Comparison of ENCODE assay signal across 8 cellular contexts in the genomic region with DNA sequence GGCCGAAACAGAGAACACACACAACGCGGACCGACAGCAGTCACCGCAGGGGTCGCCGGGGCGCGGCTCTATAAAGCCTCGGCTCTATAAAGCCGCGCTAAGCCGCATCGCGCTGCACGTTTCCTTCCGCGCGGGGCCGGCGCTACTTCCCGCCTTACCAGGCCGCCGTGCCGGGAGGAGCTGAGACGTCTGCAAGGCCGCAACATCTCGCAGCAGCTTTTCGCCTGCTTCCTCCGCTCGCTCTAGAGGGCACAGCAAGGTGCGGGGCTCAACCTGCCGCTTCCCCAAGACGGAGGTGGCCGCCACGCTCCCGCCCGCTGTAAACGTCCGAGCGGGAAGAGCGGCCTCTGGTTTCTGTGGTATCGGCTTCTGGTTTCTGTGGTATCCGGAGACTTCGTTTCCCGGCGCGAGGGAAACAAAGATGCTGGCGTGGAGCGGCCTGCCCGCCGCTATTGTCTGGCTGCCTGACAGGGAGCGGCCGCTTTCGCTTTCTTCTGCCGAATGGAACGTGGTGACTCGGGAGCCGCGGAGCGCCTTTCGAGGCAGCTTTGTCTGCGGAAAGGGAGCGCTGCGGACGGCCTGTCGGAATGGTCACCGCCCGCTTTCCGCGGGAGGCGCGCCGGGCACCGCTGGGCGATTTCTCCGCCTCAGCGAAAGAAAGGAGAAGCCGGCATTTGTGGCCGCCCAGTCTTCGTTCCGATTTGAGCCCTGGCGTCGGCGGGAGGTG.
DNase-seq lines count a peak whose midpoint lies in the region; ATAC-seq, FAIRE-seq and TF ChIP-seq lines count a peak whose summit lies in the region.

No MANE protein-coding gene starts in this region.

- no peaks in the 10 kb centered on the region for H3K27me3 ChIP-seq in liver (ENCODE audit: control insufficient read depth in 4 of 4, insufficient read depth in 4 of 4, low read length in 3 of 4)

- WGBS in A549 (ENCODE audit: missing lambda C conversion rate): 44% methylated on average over 78 of the region's 85 CpGs
- whole genome bisulfite sequencing in liver: under 1% methylated on average over 85 of the region's 85 CpGs

- no peak for TF ChIP-seq EP300 in A549 (IDR thresholded peaks at IDR 0.05)

- TF ChIP-seq CTCF in A549 (IDR thresholded peaks at IDR 0.05) (no peak), liver (IDR thresholded peaks at IDR 0.05; ENCODE audit: low read depth, low read length, missing input control) (no peak)

- H3K4me1 ChIP-seq in A549 (peaks cover 24% of the 10 kb centered on the region), liver (ENCODE audit: control insufficient read depth in 4 of 4, insufficient read depth in 4 of 4, low read length in 3 of 4) (peaks cover 0 to 15% (median 10%) of the 10 kb centered on the region in 4 donors)

- H3K9ac ChIP-seq in liver (ENCODE audit: low read depth in 1 of 2, low read length in 2 of 2): peak overlapping the region; percentile 66 to 76

- ATAC-seq in A549 (peak; percentile 70 to 76), GM18499 (IDR thresholded peaks at IDR 0.05; ENCODE audit: insufficient read depth, unreplicated experiment) (peak; percentile 83), HG02938 (IDR thresholded peaks at IDR 0.05; ENCODE audit: unreplicated experiment) (peak; percentile 74)

- no peaks in the 10 kb centered on the region for H3K36me3 ChIP-seq in liver (ENCODE audit: control insufficient read depth in 4 of 4, insufficient read depth in 3 of 4, low read depth in 1 of 4, low read length in 3 of 4)

- DNase-seq in A549 (ENCODE audit: low read depth in 1 of 2, low spot score in 1 of 2) (peak in 1 of 2 experiments; percentile 78), NCI-H2196 (lab: John Stamatoyannopoulos, UW; ENCODE audit: unreplicated experiment) (peak; percentile 53), dermis microvascular lymphatic vessel endothelial cell (ENCODE audit: low read depth in 2 of 2) (peak; percentile 83 to 92)
- DNase-seq in activated CD4-positive, alpha-beta T cell treated with anti-CD3 and anti-CD28 coated beads, Interleukin-2, amount 50 U/mL, for 4 hours: peak; percentile 90
- peak; percentile 76 to 80 for DNase-seq in stimulated activated CD4-positive, alpha-beta T cell treated with anti-CD3 and anti-CD28 coated beads, Interleukin-2, amount 100 ng/mL, for 48 hours

- H3K4me3 ChIP-seq in A549: peak overlapping the region; percentile 48
- peak overlapping the region; percentile 75 to 88 (median 76) for H3K4me3 ChIP-seq in liver (ENCODE audit: low read depth in 1 of 3, low read length in 3 of 3)

- no peak for TF ChIP-seq POLR2A in A549 (IDR thresholded peaks at IDR 0.05; ENCODE audit: low read length)

- FAIRE-seq in A549 (lab: Jason Lieb, UNC): no peak

- H3K9me3 ChIP-seq in A549 (no peaks in the 10 kb centered on the region), liver (ENCODE audit: control insufficient read depth in 4 of 4, low read length in 3 of 4) (no peaks in the 10 kb centered on the region)

- POLR2A ChIA-PET in A549 (lab: Yijun Ruan, JAX): no interaction called here

- TF ChIP-seq RAD21 in A549 (conservative IDR thresholded peaks at IDR 0.05 in 1 of 2, IDR thresholded peaks at IDR 0.05 in 1 of 2): no peak
- TF ChIP-seq RAD21 in liver (IDR thresholded peaks at IDR 0.05): peak in 1 of 2 donors; percentile 37

- CTCF ChIA-PET in A549 (lab: Yijun Ruan, JAX): interaction anchor here (0.7 kb wide), 2 partner anchors 11 to 159 kb away, joined by 3 to 4 read pairs; no protein-coding TSS in a partner anchor

- H3K4me2 ChIP-seq in A549: peak overlapping the region; percentile 68

- H3K27ac ChIP-seq in A549 (peak overlapping the region; percentile 70 to 81), liver (ENCODE audit: low read depth in 1 of 2, low read length in 2 of 2) (peak overlapping the region; percentile 85 to 87)

TF ChIP-seq in A549, 52 proteins besides CTCF, POLR2A, EP300 and RAD21:
- TF ChIP-seq, protein P1, sequence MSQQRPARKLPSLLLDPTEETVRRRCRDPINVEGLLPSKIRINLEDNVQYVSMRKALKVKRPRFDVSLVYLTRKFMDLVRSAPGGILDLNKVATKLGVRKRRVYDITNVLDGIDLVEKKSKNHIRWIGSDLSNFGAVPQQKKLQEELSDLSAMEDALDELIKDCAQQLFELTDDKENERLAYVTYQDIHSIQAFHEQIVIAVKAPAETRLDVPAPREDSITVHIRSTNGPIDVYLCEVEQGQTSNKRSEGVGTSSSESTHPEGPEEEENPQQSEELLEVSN (IDR thresholded peaks at IDR 0.05; ENCODE audit: borderline replicate concordance, low read depth): peak; percentile 95
- TF ChIP-seq BHLHE40 (IDR thresholded peaks at IDR 0.05; ENCODE audit: low read depth, low read length) (no peak), HOXB5 (CRISPR knock-in tag; IDR thresholded peaks at IDR 0.05) (0 out of 2 replicates have a peak, but pooled peaks have one; percentile 13), CHD4 (IDR thresholded peaks at IDR 0.05; ENCODE audit: borderline replicate concordance) (no peak), ZFP36 (IDR thresholded peaks at IDR 0.05; ENCODE audit: borderline replicate concordance, partially characterized antibody) (no peak), KDM1A (IDR thresholded peaks at IDR 0.05; ENCODE audit: low read depth) (no peak)
- TF ChIP-seq, protein P2, sequence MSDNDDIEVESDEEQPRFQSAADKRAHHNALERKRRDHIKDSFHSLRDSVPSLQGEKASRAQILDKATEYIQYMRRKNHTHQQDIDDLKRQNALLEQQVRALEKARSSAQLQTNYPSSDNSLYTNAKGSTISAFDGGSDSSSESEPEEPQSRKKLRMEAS (IDR thresholded peaks at IDR 0.05): peak; percentile 82
- TF ChIP-seq, protein P3, sequence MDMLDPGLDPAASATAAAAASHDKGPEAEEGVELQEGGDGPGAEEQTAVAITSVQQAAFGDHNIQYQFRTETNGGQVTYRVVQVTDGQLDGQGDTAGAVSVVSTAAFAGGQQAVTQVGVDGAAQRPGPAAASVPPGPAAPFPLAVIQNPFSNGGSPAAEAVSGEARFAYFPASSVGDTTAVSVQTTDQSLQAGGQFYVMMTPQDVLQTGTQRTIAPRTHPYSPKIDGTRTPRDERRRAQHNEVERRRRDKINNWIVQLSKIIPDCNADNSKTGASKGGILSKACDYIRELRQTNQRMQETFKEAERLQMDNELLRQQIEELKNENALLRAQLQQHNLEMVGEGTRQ (IDR thresholded peaks at IDR 0.05): no peak

TF ChIP-seq in liver, 16 proteins besides CTCF, POLR2A, EP300 and RAD21 (continues in another document):
- TF ChIP-seq JUND (IDR thresholded peaks at IDR 0.05): no peak
- no peak for TF ChIP-seq FOXA1 (IDR thresholded peaks at IDR 0.05)
- no peak for TF ChIP-seq FOXA2 (IDR thresholded peaks at IDR 0.05)
- TF ChIP-seq YY1 (IDR thresholded peaks at IDR 0.05): peak; percentile 10
- TF ChIP-seq, protein P4, sequence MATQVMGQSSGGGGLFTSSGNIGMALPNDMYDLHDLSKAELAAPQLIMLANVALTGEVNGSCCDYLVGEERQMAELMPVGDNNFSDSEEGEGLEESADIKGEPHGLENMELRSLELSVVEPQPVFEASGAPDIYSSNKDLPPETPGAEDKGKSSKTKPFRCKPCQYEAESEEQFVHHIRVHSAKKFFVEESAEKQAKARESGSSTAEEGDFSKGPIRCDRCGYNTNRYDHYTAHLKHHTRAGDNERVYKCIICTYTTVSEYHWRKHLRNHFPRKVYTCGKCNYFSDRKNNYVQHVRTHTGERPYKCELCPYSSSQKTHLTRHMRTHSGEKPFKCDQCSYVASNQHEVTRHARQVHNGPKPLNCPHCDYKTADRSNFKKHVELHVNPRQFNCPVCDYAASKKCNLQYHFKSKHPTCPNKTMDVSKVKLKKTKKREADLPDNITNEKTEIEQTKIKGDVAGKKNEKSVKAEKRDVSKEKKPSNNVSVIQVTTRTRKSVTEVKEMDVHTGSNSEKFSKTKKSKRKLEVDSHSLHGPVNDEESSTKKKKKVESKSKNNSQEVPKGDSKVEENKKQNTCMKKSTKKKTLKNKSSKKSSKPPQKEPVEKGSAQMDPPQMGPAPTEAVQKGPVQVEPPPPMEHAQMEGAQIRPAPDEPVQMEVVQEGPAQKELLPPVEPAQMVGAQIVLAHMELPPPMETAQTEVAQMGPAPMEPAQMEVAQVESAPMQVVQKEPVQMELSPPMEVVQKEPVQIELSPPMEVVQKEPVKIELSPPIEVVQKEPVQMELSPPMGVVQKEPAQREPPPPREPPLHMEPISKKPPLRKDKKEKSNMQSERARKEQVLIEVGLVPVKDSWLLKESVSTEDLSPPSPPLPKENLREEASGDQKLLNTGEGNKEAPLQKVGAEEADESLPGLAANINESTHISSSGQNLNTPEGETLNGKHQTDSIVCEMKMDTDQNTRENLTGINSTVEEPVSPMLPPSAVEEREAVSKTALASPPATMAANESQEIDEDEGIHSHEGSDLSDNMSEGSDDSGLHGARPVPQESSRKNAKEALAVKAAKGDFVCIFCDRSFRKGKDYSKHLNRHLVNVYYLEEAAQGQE (IDR thresholded peaks at IDR 0.05): peak; percentile 21
- no peak for TF ChIP-seq EGR1 (IDR thresholded peaks at IDR 0.05; ENCODE audit: low read depth in 2 of 2)
- TF ChIP-seq NR2F2 (IDR thresholded peaks at IDR 0.05): peak; percentile 68
- TF ChIP-seq, protein P5, sequence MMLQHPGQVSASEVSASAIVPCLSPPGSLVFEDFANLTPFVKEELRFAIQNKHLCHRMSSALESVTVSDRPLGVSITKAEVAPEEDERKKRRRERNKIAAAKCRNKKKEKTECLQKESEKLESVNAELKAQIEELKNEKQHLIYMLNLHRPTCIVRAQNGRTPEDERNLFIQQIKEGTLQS (IDR thresholded peaks at IDR 0.05): no peak
- no peak for TF ChIP-seq GABPA (IDR thresholded peaks at IDR 0.05 in 1 of 2, conservative IDR thresholded peaks at IDR 0.05 in 1 of 2)
- TF ChIP-seq, protein P6, sequence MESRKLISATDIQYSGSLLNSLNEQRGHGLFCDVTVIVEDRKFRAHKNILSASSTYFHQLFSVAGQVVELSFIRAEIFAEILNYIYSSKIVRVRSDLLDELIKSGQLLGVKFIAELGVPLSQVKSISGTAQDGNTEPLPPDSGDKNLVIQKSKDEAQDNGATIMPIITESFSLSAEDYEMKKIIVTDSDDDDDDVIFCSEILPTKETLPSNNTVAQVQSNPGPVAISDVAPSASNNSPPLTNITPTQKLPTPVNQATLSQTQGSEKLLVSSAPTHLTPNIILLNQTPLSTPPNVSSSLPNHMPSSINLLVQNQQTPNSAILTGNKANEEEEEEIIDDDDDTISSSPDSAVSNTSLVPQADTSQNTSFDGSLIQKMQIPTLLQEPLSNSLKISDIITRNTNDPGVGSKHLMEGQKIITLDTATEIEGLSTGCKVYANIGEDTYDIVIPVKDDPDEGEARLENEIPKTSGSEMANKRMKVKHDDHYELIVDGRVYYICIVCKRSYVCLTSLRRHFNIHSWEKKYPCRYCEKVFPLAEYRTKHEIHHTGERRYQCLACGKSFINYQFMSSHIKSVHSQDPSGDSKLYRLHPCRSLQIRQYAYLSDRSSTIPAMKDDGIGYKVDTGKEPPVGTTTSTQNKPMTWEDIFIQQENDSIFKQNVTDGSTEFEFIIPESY (IDR thresholded peaks at IDR 0.05): no peak
- TF ChIP-seq HNF4A (conservative IDR thresholded peaks at IDR 0.05): no peak
- TF ChIP-seq SP1 (IDR thresholded peaks at IDR 0.05): no peak
- TF ChIP-seq RXRA (IDR thresholded peaks at IDR 0.05): no peak
- TF ChIP-seq HNF4G (IDR thresholded peaks at IDR 0.05): no peak
